In the genomic region with DNA sequence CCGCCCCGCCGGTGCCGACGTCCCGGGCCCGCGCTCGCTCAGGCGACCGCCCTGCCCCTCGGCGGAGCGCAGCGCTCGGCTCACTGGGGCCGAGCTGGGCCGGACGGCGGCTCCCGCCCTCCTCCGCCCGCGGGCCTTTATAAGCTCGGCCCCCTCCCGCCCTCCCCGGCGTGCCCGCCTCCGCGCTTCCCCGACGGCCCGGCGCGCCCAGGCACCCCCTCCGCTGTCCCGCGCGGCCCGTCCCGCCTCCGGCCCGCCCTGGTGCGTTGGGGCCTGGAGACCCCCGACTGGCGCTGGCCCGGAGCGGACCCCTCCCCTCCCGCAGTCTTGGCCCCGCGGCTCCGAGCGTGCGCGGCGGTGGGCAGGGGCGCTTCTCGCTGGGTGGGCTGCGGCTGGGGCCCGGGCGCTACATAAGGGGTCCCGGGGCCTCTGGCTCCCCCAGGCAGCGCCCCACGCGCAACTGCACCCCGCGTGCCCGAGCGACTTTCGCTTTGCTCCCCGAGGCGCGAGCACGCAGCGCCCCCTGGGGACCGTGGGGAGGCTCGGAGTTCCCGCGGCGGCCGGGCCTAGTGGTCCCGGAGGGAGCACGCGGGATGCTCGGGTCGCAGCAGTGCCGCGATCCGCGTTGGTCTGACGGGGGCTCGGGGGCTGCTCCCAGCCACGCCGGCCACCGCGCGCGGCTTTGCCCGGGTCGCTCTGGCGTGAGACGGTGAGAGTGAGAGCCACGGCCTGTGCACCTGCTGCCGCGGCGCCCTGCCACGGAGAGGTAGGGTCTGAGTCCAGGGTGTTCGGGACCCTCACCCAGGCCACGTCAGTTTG, we compare ENCODE assay signal across 1 cellular context.
TF ChIP-seq lines count a peak whose summit lies in the region.

A gene with protein sequence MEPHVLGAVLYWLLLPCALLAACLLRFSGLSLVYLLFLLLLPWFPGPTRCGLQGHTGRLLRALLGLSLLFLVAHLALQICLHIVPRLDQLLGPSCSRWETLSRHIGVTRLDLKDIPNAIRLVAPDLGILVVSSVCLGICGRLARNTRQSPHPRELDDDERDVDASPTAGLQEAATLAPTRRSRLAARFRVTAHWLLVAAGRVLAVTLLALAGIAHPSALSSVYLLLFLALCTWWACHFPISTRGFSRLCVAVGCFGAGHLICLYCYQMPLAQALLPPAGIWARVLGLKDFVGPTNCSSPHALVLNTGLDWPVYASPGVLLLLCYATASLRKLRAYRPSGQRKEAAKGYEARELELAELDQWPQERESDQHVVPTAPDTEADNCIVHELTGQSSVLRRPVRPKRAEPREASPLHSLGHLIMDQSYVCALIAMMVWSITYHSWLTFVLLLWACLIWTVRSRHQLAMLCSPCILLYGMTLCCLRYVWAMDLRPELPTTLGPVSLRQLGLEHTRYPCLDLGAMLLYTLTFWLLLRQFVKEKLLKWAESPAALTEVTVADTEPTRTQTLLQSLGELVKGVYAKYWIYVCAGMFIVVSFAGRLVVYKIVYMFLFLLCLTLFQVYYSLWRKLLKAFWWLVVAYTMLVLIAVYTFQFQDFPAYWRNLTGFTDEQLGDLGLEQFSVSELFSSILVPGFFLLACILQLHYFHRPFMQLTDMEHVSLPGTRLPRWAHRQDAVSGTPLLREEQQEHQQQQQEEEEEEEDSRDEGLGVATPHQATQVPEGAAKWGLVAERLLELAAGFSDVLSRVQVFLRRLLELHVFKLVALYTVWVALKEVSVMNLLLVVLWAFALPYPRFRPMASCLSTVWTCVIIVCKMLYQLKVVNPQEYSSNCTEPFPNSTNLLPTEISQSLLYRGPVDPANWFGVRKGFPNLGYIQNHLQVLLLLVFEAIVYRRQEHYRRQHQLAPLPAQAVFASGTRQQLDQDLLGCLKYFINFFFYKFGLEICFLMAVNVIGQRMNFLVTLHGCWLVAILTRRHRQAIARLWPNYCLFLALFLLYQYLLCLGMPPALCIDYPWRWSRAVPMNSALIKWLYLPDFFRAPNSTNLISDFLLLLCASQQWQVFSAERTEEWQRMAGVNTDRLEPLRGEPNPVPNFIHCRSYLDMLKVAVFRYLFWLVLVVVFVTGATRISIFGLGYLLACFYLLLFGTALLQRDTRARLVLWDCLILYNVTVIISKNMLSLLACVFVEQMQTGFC (N-terminal part only) (minus strand): TSS at position 115 of the 819 bp plus-strand sequence. CDS start 256 bp downstream, outside the sequence.

TF ChIP-seq in K562, 482 proteins besides CTCF, POLR2A, EP300 and RAD21 (continued from another document and continues in another):
- TF ChIP-seq, protein P1, sequence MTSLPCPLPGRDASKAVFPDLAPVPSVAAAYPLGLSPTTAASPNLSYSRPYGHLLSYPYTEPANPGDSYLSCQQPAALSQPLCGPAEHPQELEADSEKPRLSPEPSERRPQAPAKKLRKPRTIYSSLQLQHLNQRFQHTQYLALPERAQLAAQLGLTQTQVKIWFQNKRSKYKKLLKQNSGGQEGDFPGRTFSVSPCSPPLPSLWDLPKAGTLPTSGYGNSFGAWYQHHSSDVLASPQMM (CRISPR knock-in tag; IDR thresholded peaks at IDR 0.05), result no peak
- peak; percentile 42; the same call in 1 of the 2 replicates for TF ChIP-seq BHLHE40 (IDR thresholded peaks at IDR 0.05; ENCODE audit: low read length)
- no peak for TF ChIP-seq ZNF584 (CRISPR knock-in tag; IDR thresholded peaks at IDR 0.05; ENCODE audit: low read depth)
- TF ChIP-seq, protein P2, sequence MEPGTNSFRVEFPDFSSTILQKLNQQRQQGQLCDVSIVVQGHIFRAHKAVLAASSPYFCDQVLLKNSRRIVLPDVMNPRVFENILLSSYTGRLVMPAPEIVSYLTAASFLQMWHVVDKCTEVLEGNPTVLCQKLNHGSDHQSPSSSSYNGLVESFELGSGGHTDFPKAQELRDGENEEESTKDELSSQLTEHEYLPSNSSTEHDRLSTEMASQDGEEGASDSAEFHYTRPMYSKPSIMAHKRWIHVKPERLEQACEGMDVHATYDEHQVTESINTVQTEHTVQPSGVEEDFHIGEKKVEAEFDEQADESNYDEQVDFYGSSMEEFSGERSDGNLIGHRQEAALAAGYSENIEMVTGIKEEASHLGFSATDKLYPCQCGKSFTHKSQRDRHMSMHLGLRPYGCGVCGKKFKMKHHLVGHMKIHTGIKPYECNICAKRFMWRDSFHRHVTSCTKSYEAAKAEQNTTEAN (CRISPR knock-in tag; IDR thresholded peaks at IDR 0.05), result 0 out of 2 replicates have a peak, but pooled peaks have one; percentile 68
- no peak for TF ChIP-seq POLR2H (tag; IDR thresholded peaks at IDR 0.05; ENCODE audit: low read depth)
- TF ChIP-seq LCOR (CRISPR knock-in tag; IDR thresholded peaks at IDR 0.05), result peak; percentile 77; the same call in 1 of the 2 replicates
- TF ChIP-seq, protein P3, sequence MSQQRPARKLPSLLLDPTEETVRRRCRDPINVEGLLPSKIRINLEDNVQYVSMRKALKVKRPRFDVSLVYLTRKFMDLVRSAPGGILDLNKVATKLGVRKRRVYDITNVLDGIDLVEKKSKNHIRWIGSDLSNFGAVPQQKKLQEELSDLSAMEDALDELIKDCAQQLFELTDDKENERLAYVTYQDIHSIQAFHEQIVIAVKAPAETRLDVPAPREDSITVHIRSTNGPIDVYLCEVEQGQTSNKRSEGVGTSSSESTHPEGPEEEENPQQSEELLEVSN (IDR thresholded peaks at IDR 0.05; ENCODE audit: borderline replicate concordance in 1 of 2, extremely low read depth in 1 of 2, insufficient read depth in 1 of 2, insufficient read length in 1 of 2, low read depth in 1 of 2, low read length in 1 of 2, poor library complexity in 1 of 2, severe bottlenecking in 1 of 2), result peak; percentile 91 to 93
- TF ChIP-seq ZNF134 (CRISPR knock-in tag; conservative IDR thresholded peaks at IDR 0.05), result no peak
- TF ChIP-seq, protein P4, sequence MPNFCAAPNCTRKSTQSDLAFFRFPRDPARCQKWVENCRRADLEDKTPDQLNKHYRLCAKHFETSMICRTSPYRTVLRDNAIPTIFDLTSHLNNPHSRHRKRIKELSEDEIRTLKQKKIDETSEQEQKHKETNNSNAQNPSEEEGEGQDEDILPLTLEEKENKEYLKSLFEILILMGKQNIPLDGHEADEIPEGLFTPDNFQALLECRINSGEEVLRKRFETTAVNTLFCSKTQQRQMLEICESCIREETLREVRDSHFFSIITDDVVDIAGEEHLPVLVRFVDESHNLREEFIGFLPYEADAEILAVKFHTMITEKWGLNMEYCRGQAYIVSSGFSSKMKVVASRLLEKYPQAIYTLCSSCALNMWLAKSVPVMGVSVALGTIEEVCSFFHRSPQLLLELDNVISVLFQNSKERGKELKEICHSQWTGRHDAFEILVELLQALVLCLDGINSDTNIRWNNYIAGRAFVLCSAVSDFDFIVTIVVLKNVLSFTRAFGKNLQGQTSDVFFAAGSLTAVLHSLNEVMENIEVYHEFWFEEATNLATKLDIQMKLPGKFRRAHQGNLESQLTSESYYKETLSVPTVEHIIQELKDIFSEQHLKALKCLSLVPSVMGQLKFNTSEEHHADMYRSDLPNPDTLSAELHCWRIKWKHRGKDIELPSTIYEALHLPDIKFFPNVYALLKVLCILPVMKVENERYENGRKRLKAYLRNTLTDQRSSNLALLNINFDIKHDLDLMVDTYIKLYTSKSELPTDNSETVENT (CRISPR knock-in tag; IDR thresholded peaks at IDR 0.05), result peak; percentile 84; the same call in 1 of the 2 replicates
- TF ChIP-seq JUN (IDR thresholded peaks at IDR 0.05; ENCODE audit: borderline replicate concordance, low read depth, low read length), result peak; percentile 59; the same call in 1 of the 2 replicates
- peak; percentile 76; the same call in 1 of the 2 replicates for TF ChIP-seq JUN (CRISPR knock-in tag; IDR thresholded peaks at IDR 0.05; ENCODE audit: borderline replicate concordance)
- no peak for TF ChIP-seq HNRNPLL (IDR thresholded peaks at IDR 0.05; ENCODE audit: low read depth, low read length, poor library complexity, severe bottlenecking)
- TF ChIP-seq, protein P5, sequence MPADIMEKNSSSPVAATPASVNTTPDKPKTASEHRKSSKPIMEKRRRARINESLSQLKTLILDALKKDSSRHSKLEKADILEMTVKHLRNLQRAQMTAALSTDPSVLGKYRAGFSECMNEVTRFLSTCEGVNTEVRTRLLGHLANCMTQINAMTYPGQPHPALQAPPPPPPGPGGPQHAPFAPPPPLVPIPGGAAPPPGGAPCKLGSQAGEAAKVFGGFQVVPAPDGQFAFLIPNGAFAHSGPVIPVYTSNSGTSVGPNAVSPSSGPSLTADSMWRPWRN (IDR thresholded peaks at IDR 0.05; ENCODE audit: low read depth), result no peak
- TF ChIP-seq, protein P6, sequence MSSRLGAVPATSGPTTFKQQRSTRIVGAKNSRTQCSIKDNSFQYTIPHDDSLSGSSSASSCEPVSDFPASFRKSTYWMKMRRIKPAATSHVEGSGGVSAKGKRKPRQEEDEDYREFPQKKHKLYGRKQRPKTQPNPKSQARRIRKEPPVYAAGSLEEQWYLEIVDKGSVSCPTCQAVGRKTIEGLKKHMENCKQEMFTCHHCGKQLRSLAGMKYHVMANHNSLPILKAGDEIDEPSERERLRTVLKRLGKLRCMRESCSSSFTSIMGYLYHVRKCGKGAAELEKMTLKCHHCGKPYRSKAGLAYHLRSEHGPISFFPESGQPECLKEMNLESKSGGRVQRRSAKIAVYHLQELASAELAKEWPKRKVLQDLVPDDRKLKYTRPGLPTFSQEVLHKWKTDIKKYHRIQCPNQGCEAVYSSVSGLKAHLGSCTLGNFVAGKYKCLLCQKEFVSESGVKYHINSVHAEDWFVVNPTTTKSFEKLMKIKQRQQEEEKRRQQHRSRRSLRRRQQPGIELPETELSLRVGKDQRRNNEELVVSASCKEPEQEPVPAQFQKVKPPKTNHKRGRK (tag; IDR thresholded peaks at IDR 0.05), result no peak
- TF ChIP-seq SIN3A (IDR thresholded peaks at IDR 0.05; ENCODE audit: borderline replicate concordance in 2 of 2, control insufficient read depth in 1 of 2, low read depth in 2 of 2, low read length in 2 of 2), result no peak; a peak in 2 of 4 replicates
- TF ChIP-seq HCFC1 (IDR thresholded peaks at IDR 0.05; ENCODE audit: low read depth, low read length), result peak; percentile 38; the same call in 1 of the 2 replicates
- TF ChIP-seq, protein P7, sequence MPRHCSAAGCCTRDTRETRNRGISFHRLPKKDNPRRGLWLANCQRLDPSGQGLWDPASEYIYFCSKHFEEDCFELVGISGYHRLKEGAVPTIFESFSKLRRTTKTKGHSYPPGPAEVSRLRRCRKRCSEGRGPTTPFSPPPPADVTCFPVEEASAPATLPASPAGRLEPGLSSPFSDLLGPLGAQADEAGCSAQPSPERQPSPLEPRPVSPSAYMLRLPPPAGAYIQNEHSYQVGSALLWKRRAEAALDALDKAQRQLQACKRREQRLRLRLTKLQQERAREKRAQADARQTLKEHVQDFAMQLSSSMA (CRISPR knock-in tag; IDR thresholded peaks at IDR 0.05), result no peak
- TF ChIP-seq NFIX (CRISPR knock-in tag; IDR thresholded peaks at IDR 0.05; ENCODE audit: low read depth), result no peak
- TF ChIP-seq ZEB2 (IDR thresholded peaks at IDR 0.05), result no peak
- TF ChIP-seq, protein P8, sequence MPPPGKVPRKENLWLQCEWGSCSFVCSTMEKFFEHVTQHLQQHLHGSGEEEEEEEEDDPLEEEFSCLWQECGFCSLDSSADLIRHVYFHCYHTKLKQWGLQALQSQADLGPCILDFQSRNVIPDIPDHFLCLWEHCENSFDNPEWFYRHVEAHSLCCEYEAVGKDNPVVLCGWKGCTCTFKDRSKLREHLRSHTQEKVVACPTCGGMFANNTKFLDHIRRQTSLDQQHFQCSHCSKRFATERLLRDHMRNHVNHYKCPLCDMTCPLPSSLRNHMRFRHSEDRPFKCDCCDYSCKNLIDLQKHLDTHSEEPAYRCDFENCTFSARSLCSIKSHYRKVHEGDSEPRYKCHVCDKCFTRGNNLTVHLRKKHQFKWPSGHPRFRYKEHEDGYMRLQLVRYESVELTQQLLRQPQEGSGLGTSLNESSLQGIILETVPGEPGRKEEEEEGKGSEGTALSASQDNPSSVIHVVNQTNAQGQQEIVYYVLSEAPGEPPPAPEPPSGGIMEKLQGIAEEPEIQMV (tag; conservative IDR thresholded peaks at IDR 0.05; ENCODE audit: low read depth), result no peak
- peak; percentile 81 for TF ChIP-seq POLR2AphosphoS5 (IDR thresholded peaks at IDR 0.05; ENCODE audit: control insufficient read depth, insufficient read depth, low read depth, low read length)
- no peak for TF ChIP-seq MEF2D (tag; conservative IDR thresholded peaks at IDR 0.05; ENCODE audit: low read depth)
- TF ChIP-seq, protein P9, sequence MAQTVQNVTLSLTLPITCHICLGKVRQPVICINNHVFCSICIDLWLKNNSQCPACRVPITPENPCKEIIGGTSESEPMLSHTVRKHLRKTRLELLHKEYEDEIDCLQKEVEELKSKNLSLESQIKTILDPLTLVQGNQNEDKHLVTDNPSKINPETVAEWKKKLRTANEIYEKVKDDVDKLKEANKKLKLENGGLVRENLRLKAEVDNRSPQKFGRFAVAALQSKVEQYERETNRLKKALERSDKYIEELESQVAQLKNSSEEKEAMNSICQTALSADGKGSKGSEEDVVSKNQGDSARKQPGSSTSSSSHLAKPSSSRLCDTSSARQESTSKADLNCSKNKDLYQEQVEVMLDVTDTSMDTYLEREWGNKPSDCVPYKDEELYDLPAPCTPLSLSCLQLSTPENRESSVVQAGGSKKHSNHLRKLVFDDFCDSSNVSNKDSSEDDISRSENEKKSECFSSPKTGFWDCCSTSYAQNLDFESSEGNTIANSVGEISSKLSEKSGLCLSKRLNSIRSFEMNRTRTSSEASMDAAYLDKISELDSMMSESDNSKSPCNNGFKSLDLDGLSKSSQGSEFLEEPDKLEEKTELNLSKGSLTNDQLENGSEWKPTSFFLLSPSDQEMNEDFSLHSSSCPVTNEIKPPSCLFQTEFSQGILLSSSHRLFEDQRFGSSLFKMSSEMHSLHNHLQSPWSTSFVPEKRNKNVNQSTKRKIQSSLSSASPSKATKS (CRISPR knock-in tag; IDR thresholded peaks at IDR 0.05), result no peak
- TF ChIP-seq SMC3 (conservative IDR thresholded peaks at IDR 0.05; ENCODE audit: insufficient read depth, low read depth, low read length), result peak; percentile 79
- no peak for TF ChIP-seq RAD51 (IDR thresholded peaks at IDR 0.05; ENCODE audit: borderline replicate concordance, low read depth)
- no peak for TF ChIP-seq ATF1 (CRISPR knock-in tag; IDR thresholded peaks at IDR 0.05)
- peak; percentile 64 for TF ChIP-seq ATF1 (tag; IDR thresholded peaks at IDR 0.05)
- TF ChIP-seq, protein P10, sequence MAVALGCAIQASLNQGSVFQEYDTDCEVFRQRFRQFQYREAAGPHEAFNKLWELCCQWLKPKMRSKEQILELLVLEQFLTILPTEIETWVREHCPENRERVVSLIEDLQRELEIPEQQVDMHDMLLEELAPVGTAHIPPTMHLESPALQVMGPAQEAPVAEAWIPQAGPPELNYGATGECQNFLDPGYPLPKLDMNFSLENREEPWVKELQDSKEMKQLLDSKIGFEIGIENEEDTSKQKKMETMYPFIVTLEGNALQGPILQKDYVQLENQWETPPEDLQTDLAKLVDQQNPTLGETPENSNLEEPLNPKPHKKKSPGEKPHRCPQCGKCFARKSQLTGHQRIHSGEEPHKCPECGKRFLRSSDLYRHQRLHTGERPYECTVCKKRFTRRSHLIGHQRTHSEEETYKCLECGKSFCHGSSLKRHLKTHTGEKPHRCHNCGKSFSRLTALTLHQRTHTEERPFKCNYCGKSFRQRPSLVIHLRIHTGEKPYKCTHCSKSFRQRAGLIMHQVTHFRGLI (CRISPR knock-in tag; IDR thresholded peaks at IDR 0.05), result no peak
- no peak for TF ChIP-seq ZNF23 (CRISPR knock-in tag; IDR thresholded peaks at IDR 0.05)
- TF ChIP-seq KDM1A (IDR thresholded peaks at IDR 0.05), result no peak
- TF ChIP-seq NFXL1 (CRISPR knock-in tag; IDR thresholded peaks at IDR 0.05), result no peak
- TF ChIP-seq, protein P11, sequence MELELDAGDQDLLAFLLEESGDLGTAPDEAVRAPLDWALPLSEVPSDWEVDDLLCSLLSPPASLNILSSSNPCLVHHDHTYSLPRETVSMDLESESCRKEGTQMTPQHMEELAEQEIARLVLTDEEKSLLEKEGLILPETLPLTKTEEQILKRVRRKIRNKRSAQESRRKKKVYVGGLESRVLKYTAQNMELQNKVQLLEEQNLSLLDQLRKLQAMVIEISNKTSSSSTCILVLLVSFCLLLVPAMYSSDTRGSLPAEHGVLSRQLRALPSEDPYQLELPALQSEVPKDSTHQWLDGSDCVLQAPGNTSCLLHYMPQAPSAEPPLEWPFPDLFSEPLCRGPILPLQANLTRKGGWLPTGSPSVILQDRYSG (tag; conservative IDR thresholded peaks at IDR 0.05; ENCODE audit: low read depth), result no peak
- no peak; the same call in 1 of the 2 replicates for TF ChIP-seq DPF2 (IDR thresholded peaks at IDR 0.05)
- TF ChIP-seq NR2F6 (CRISPR knock-in tag; IDR thresholded peaks at IDR 0.05), result no peak
